Comparison of ENCODE assay signal across 15 cellular contexts in the genomic region with DNA sequence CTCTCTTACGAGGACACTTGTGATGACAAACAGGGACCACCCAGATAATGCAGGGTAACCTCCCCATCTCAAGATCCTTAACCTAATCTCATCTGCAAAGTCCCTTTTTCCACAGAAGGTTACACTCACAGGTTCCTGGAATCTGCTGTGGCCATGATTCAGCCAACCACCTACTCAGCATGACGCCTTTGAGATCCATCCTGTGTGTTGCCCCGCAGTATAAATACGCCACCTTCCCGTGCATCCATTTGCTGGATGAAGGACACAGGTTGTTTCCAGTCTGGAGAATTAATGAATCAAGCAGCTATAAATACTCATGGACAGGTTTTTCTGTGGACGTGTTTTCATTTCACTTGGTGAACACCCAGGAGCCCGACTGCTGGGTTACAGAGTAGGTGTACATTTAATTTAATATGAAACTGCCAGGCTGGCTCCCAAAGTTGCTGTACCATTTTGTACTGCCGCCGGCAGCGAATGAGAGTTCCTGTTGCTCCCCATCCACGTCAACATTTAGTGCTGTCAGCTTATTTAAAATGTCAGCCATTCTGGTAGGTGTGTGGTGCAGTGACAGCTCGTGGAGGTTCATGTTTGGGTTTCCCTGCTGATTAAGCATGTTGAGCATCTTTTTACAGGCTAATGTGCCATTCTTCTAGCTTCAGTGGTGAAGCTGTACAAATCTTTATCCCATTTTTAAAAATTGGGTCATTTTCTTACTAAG. TPM values are rescaled to one million over a fixed set of nuclear protein-coding genes. Genes with fewer than 3 reads are reported as not detected.
DNase-seq lines count a peak whose midpoint lies in the region; ATAC-seq and TF ChIP-seq lines count a peak whose summit lies in the region.
"Had no signal": no experiment of that assay in that cellular context is flagged by ENCODE, and none has a peak within 500 bp of the region (broad histone marks: within the 10 kb centered on the region; RNA-seq: fewer than 3 reads in every experiment).

No MANE protein-coding gene starts in this region.

- no peak for TF ChIP-seq CTCF in RWPE1 (conservative IDR thresholded peaks at IDR 0.05; ENCODE audit: low read depth)

- DNase-seq in Right ventricle myocardium superior (peak; percentile 38), cardiac septum (ENCODE audit: low spot score) (no peak), RWPE1 (ENCODE audit: low spot score) (no peak), anterior cingulate cortex (lab: John Stamatoyannopoulos, UW) (no peak), DMS79 treated with DMSO at 0.1 percent for 48 hours (lab: John Stamatoyannopoulos, UW) (no peak)
- no peak for DNase-seq in stimulated activated naive B cell treated with anti-CD40 and anti-IgM and Interleukin-4, amounts not matched to agents 10 μg/mL and 1 μg/mL and 100 μg/mL, for 72 hours
- DNase-seq: amygdala, glutamatergic neuron, MV-4-11, NCI-H526 treated with DMSO at 0.1 percent for 48 hours, PC-9, WERI-Rb-1 had no signal

- H3K9me3 Mint-ChIP-seq in dendritic cell treated with granulocyte-macrophage colony-stimulating factor and Interleukin-4, amounts not matched to agents 40 ng/mL and 50 ng/mL, for 4 days, result no peaks in the 10 kb centered on the region
- H3K9me3 Mint-ChIP-seq in stimulated activated naive B cell treated with anti-CD40 and anti-IgM and Interleukin-4, amounts not matched to agents 10 μg/mL and 1 μg/mL and 100 μg/mL, for 72 hours, result no peaks in the 10 kb centered on the region
- H3K9me3 Mint-ChIP-seq: IgD-negative memory B cell had no signal

- peak overlapping the region; percentile 85 for H3K27ac ChIP-seq in RWPE1
- H3K27ac ChIP-seq: PC-9, WERI-Rb-1 had no signal

- H3K27me3 Mint-ChIP-seq in dendritic cell treated with granulocyte-macrophage colony-stimulating factor and Interleukin-4, amounts not matched to agents 40 ng/mL and 50 ng/mL, for 4 days, result no peaks in the 10 kb centered on the region
- no peaks in the 10 kb centered on the region for H3K27me3 Mint-ChIP-seq in stimulated activated naive B cell treated with anti-CD40 and anti-IgM and Interleukin-4, amounts not matched to agents 10 μg/mL and 1 μg/mL and 100 μg/mL, for 72 hours
- H3K27me3 Mint-ChIP-seq: IgD-negative memory B cell had no signal

- peaks cover 48% of the 10 kb centered on the region for H3K36me3 Mint-ChIP-seq in dendritic cell treated with granulocyte-macrophage colony-stimulating factor and Interleukin-4, amounts not matched to agents 40 ng/mL and 50 ng/mL, for 4 days (ENCODE audit: low read depth)
- peaks cover 11 to 25% of the 10 kb centered on the region in 2 donors for H3K36me3 Mint-ChIP-seq in stimulated activated naive B cell treated with anti-CD40 and anti-IgM and Interleukin-4, amounts not matched to agents 10 μg/mL and 1 μg/mL and 100 μg/mL, for 72 hours
- H3K36me3 Mint-ChIP-seq: IgD-negative memory B cell had no signal

- intact Hi-C loops in Right ventricle myocardium superior (cut with DNase I) (no loop called here), cardiac septum (cut with DNase I) (no loop called here)
- intact Hi-C loops in dendritic cell treated with granulocyte-macrophage colony-stimulating factor and Interleukin-4, amounts not matched to agents 40 ng/mL and 50 ng/mL, for 4 days (cut with micrococcal nuclease), result no loop called here

- CTCF ChIA-PET in RWPE1 (lab: Yijun Ruan, JAX), result interaction anchor here (0.6 kb wide), 1 partner anchor 13 kb away, joined by 4 read pairs; no protein-coding TSS in a partner anchor

- peak overlapping the region; percentile 98 for H3K27ac Mint-ChIP-seq in dendritic cell treated with granulocyte-macrophage colony-stimulating factor and Interleukin-4, amounts not matched to agents 40 ng/mL and 50 ng/mL, for 4 days
- peak overlapping the region; percentile 90 for H3K27ac Mint-ChIP-seq in stimulated activated naive B cell treated with anti-CD40 and anti-IgM and Interleukin-4, amounts not matched to agents 10 μg/mL and 1 μg/mL and 100 μg/mL, for 72 hours
- H3K27ac Mint-ChIP-seq: IgD-negative memory B cell had no signal

- peaks cover 99% of the 10 kb centered on the region for H3K4me1 Mint-ChIP-seq in dendritic cell treated with granulocyte-macrophage colony-stimulating factor and Interleukin-4, amounts not matched to agents 40 ng/mL and 50 ng/mL, for 4 days (ENCODE audit: low read depth)
- H3K4me1 Mint-ChIP-seq in stimulated activated naive B cell treated with anti-CD40 and anti-IgM and Interleukin-4, amounts not matched to agents 10 μg/mL and 1 μg/mL and 100 μg/mL, for 72 hours, result peaks cover 68 to 96% of the 10 kb centered on the region in 2 donors

- POLR2A ChIA-PET in RWPE1 (lab: Yijun Ruan, JAX; ENCODE audit: low non-redundant PET), result interaction anchor here (0.5 to 0.6 kb wide), 2 partner anchors 15 to 23 kb away, joined by 3 to 6 read pairs; no protein-coding TSS in a partner anchor

- ATAC-seq in Right ventricle myocardium superior (ENCODE audit: poor library complexity), result no peak
- ATAC-seq in stimulated activated naive B cell treated with anti-CD40 and anti-IgM and Interleukin-4, amounts not matched to agents 10 μg/mL and 1 μg/mL and 100 μg/mL, for 72 hours (replicated peaks), result no peak
- ATAC-seq in HG02623 (IDR thresholded peaks at IDR 0.05; ENCODE audit: unreplicated experiment), result no peak

- H3K4me3 Mint-ChIP-seq in dendritic cell treated with granulocyte-macrophage colony-stimulating factor and Interleukin-4, amounts not matched to agents 40 ng/mL and 50 ng/mL, for 4 days, result no peak overlapping the region
- no peak overlapping the region for H3K4me3 Mint-ChIP-seq in stimulated activated naive B cell treated with anti-CD40 and anti-IgM and Interleukin-4, amounts not matched to agents 10 μg/mL and 1 μg/mL and 100 μg/mL, for 72 hours

RNA-seq across cellular contexts. Expression of a gene that starts 40.2 kb away (rescaled TPM):
- total RNA-seq in Right ventricle myocardium superior (7.5 TPM), cardiac septum (9.9 TPM)

RNA-seq across cellular contexts. Expression of a gene that starts 43.7 kb away (rescaled TPM):
- total RNA-seq in Right ventricle myocardium superior, result 26.0 TPM
- total RNA-seq in cardiac septum, result 32.9 TPM
